ENCODE assay signal across 8 cellular contexts in genomic region chrX:9464435-9465371, GRCh38. TPM values are rescaled to one million over a fixed set of nuclear protein-coding genes. Genes with fewer than 3 reads are reported as not detected.
A peak's percentile ranks its signal among the peaks of the same experiment; 100 is the strongest.
DNase-seq lines count a peak whose midpoint lies in the region; ATAC-seq and TF ChIP-seq lines count a peak whose summit lies in the region.

Gene TBL1X, plus strand, starts transcription at chrX:9465058. Its CDS starts 188,529 bp downstream, at chrX:9653587.

- TF ChIP-seq CTCF in RWPE2 (IDR thresholded peaks at IDR 0.05; ENCODE audit: poor library complexity, severe bottlenecking) (no peak), osteoblast (IDR thresholded peaks at IDR 0.05; ENCODE audit: extremely low read depth, low read depth, low read length) (no peak)

- H3K4me3 ChIP-seq in RWPE2 (ENCODE audit: severe bottlenecking) = peak within 1 kb of the TSS; percentile 48
- H3K4me3 ChIP-seq in osteoblast (ENCODE audit: insufficient read depth, low read length) = peak within 1 kb of the TSS; percentile 70

- no peaks in the 10 kb centered on the region for H4K20me1 ChIP-seq in osteoblast (ENCODE audit: insufficient read depth, low read length)

- H3K4me1 ChIP-seq in RWPE2 (ENCODE audit: insufficient read depth, poor library complexity, severe bottlenecking) = peaks cover 10% of the 10 kb centered on the region
- H3K4me1 ChIP-seq in osteoblast (ENCODE audit: insufficient read depth, low read length) = peaks cover 4% of the 10 kb centered on the region

- peaks cover 23% of the 10 kb centered on the region for H3K79me2 ChIP-seq in osteoblast (ENCODE audit: insufficient read depth, low read length)

- no peak within 1 kb of the TSS for H2AFZ ChIP-seq in osteoblast (ENCODE audit: low read length)

- peak within 1 kb of the TSS; percentile 78 for H3K4me3 Mint-ChIP-seq in activated naive CD4-positive, alpha-beta T cell treated with anti-CD3 and anti-CD28 coated beads, Interleukin-2, amount 10 ng/mL, durations not matched to agents 7 days and 5 days

- peaks cover 49% of the 10 kb centered on the region for H3K4me1 Mint-ChIP-seq in activated naive CD4-positive, alpha-beta T cell treated with anti-CD3 and anti-CD28 coated beads, Interleukin-2, amount 10 ng/mL, durations not matched to agents 7 days and 5 days

- DNase-seq in NCI-H446 (lab: John Stamatoyannopoulos, UW) = peak; percentile 7 to 57
- DNase-seq in NCI-H446 treated with DMSO at 0.1 percent for 48 hours (lab: John Stamatoyannopoulos, UW) = no peak
- DNase-seq in RWPE2 (ENCODE audit: low spot score) = no peak
- peak; percentile 66 for DNase-seq in activated naive CD4-positive, alpha-beta T cell treated with anti-CD3 and anti-CD28 coated beads, Interleukin-2, amount 10 ng/mL, durations not matched to agents 7 days and 5 days
- DNase-seq in glomerular visceral epithelial cell (ENCODE audit: extremely low spot score) = peak; percentile 50
- DNase-seq in osteoblast (ENCODE audit: insufficient read length, low spot score, missing footprints) = peak; percentile 82
- no peak for DNase-seq in amniotic stem cell (lab: John Stamatoyannopoulos, UW)

- peaks cover 8% of the 10 kb centered on the region for H3K36me3 Mint-ChIP-seq in activated naive CD4-positive, alpha-beta T cell treated with anti-CD3 and anti-CD28 coated beads, Interleukin-2, amount 10 ng/mL, durations not matched to agents 7 days and 5 days

- peak within 1 kb of the TSS; percentile 89 for H3K27ac Mint-ChIP-seq in activated naive CD4-positive, alpha-beta T cell treated with anti-CD3 and anti-CD28 coated beads, Interleukin-2, amount 10 ng/mL, durations not matched to agents 7 days and 5 days

- H3K9me3 Mint-ChIP-seq in activated naive CD4-positive, alpha-beta T cell treated with anti-CD3 and anti-CD28 coated beads, Interleukin-2, amount 10 ng/mL, durations not matched to agents 7 days and 5 days = no peaks in the 10 kb centered on the region

- peak within 1 kb of the TSS; percentile 63 for H3K4me2 ChIP-seq in osteoblast (ENCODE audit: insufficient read depth, low read length)

- ATAC-seq in HG03159 (IDR thresholded peaks at IDR 0.05; ENCODE audit: unreplicated experiment) = peak; percentile 31
- peak; percentile 35 for ATAC-seq in RWPE2 (ENCODE audit: low read depth)

- peak within 1 kb of the TSS; percentile 53 for H3K27ac ChIP-seq in RWPE2 (ENCODE audit: poor library complexity, severe bottlenecking)
- no peak within 1 kb of the TSS for H3K27ac ChIP-seq in osteoblast (ENCODE audit: low read depth, low read length)

- H3K27me3 ChIP-seq in RWPE2 (ENCODE audit: insufficient read depth, poor library complexity, severe bottlenecking) (no peaks in the 10 kb centered on the region), osteoblast (ENCODE audit: insufficient read depth, low read length) (no peaks in the 10 kb centered on the region)

- no peaks in the 10 kb centered on the region for H3K27me3 Mint-ChIP-seq in activated naive CD4-positive, alpha-beta T cell treated with anti-CD3 and anti-CD28 coated beads, Interleukin-2, amount 10 ng/mL, durations not matched to agents 7 days and 5 days

- H3K36me3 ChIP-seq in RWPE2 (ENCODE audit: low read depth) = no peaks in the 10 kb centered on the region
- H3K36me3 ChIP-seq in osteoblast (ENCODE audit: insufficient read depth, low read length) = no peaks in the 10 kb centered on the region

- H3K9me3 ChIP-seq in RWPE2 (ENCODE audit: severe bottlenecking) (no peaks in the 10 kb centered on the region), osteoblast (ENCODE audit: low read depth, low read length) (no peaks in the 10 kb centered on the region)

- CTCF ChIA-PET in activated naive CD4-positive, alpha-beta T cell treated with anti-CD3 and anti-CD28 coated beads, Interleukin-2, amount 10 ng/mL, durations not matched to agents 7 days and 5 days (lab: Charles Lee) = no interaction called here

RNA-seq across cellular contexts. Expression of gene TBL1X, which starts in this region (rescaled TPM):
- total RNA-seq in osteoblast = 15.2 and 16.2 TPM in 2 replicates

Comparison
In these comparisons a context has a peak if more than half of its experiments do, and no peak if none do; other contexts are left out.
1. DNase-seq: peak in NCI-H446 (2 of 2), activated naive CD4-positive, alpha-beta T cell treated with anti-CD3 and anti-CD28 coated beads, Interleukin-2, amount 10 ng/mL, durations not matched to agents 7 days and 5 days (single experiment), glomerular visceral epithelial cell (single experiment) and osteoblast (single experiment); none in NCI-H446 treated with DMSO at 0.1 percent for 48 hours (single experiment), RWPE2 (single experiment) and amniotic stem cell (single experiment).